Comparison of ENCODE assay signal across 8 cellular contexts in the genomic region with DNA sequence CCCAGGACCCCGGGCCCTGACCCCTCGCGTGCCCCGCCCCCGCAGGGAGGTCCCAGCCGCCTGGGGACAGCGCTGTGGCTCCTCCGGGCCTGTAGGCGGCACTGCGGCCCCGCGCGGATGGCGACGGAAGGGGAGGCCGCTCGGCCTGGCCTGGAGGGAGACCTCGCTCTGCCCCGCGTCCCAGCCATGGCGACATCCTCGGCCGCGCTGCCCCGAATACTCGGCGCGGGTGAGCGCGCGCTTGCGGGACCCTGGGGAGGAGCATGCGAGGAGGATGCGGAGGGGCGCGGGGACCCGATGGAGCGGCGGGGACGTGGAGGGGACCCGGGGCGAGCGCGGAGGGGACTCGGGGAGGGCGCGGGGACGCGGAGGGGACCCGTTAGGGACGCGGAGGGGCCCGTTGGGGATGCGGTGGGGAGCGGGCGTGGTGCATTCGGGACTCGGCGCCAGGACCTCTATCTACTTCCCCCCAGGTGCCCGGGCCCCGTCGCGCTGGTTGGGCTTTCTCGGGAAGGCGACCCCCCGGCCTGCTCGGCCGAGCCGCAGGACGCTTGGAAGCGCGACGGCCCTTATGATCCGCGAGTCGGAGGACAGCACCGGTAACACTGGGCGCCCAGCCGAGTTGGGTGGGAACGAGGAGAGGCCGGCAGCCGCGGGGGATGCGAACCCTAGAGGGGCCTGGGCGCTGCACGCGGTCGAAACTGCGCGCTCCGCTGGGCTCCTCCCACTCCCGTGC. TPM values are rescaled to one million over a fixed set of nuclear protein-coding genes. Genes with fewer than 3 reads are reported as not detected.
DNase-seq lines count a peak whose midpoint lies in the region; ATAC-seq and TF ChIP-seq lines count a peak whose summit lies in the region.

A gene (plus strand): TSS at position 158 of the 736 bp plus-strand sequence. CDS start 29 bp downstream, at position 187.

- H3K27me3 ChIP-seq in foreskin keratinocyte (no peaks in the 10 kb centered on the region), neuronal stem cell (ENCODE audit: control insufficient read depth in 3 of 3, insufficient read depth in 3 of 3, low read depth in 1 of 3, low read length in 3 of 3) (no peaks in the 10 kb centered on the region), subcutaneous abdominal adipose tissue (ENCODE audit: control insufficient read depth in 5 of 5, insufficient read depth in 4 of 5, low read length in 5 of 5) (no peaks in the 10 kb centered on the region)

- peaks cover 34 to 41% of the 10 kb centered on the region in 2 donors for H3K36me3 ChIP-seq in neuronal stem cell (replicated peaks in 1 of 2; ENCODE audit: control insufficient read depth in 2 of 2, insufficient read depth in 2 of 2, low read length in 2 of 2)
- H3K36me3 ChIP-seq in subcutaneous abdominal adipose tissue (ENCODE audit: control insufficient read depth in 5 of 5, insufficient read depth in 5 of 5, low read length in 5 of 5): peaks cover 0 to 35% (median 26%) of the 10 kb centered on the region in 5 donors

- H2AK5ac ChIP-seq in neuronal stem cell (ENCODE audit: low read depth, low read length): peak within 1 kb of the TSS; percentile 95

- H3K4me3 ChIP-seq in neuronal stem cell (ENCODE audit: low read length in 2 of 2) (peak within 1 kb of the TSS; percentile 84 to 98), subcutaneous abdominal adipose tissue (ENCODE audit: low read depth in 1 of 5, low read length in 5 of 5) (peak within 1 kb of the TSS; percentile 63 to 93 (median 85))

- H4K91ac ChIP-seq in neuronal stem cell (ENCODE audit: low read depth, low read length, poor library complexity): peak within 1 kb of the TSS; percentile 66

- TF ChIP-seq EP300 in Ishikawa (IDR thresholded peaks at IDR 0.05; ENCODE audit: borderline replicate concordance): 0 out of 2 replicates have a peak, but pooled peaks have one; percentile 5

- H3K4me1 ChIP-seq in foreskin keratinocyte: no peaks in the 10 kb centered on the region
- H3K4me1 ChIP-seq in neuronal stem cell (ENCODE audit: control insufficient read depth in 2 of 2, insufficient read depth in 1 of 2, low read depth in 1 of 2, low read length in 2 of 2): peaks cover 5 to 9% of the 10 kb centered on the region in 2 donors
- H3K4me1 ChIP-seq in subcutaneous abdominal adipose tissue (ENCODE audit: control insufficient read depth in 5 of 5, insufficient read depth in 5 of 5, low read length in 5 of 5): peaks cover 1 to 37% (median 31%) of the 10 kb centered on the region in 5 donors

- no peak within 1 kb of the TSS for H4K8ac ChIP-seq in neuronal stem cell (ENCODE audit: low read depth, low read length)

- TF ChIP-seq RAD21 in Ishikawa (IDR thresholded peaks at IDR 0.05; ENCODE audit: low read depth): no peak

- peak within 1 kb of the TSS; percentile 78 for H2BK5ac ChIP-seq in neuronal stem cell (ENCODE audit: low read length)

- ATAC-seq in GM21528 (IDR thresholded peaks at IDR 0.05; ENCODE audit: low FRiP score, unreplicated experiment) (peak; percentile 79), foreskin keratinocyte (peak; percentile 77)

- H3K9me3 ChIP-seq in neuronal stem cell (replicated peaks in 1 of 2; ENCODE audit: control insufficient read depth in 2 of 2, insufficient read depth in 1 of 2, low read depth in 1 of 2, low read length in 2 of 2) (no peaks in the 10 kb centered on the region), subcutaneous abdominal adipose tissue (ENCODE audit: control insufficient read depth in 5 of 5, low read length in 5 of 5) (no peaks in the 10 kb centered on the region)

- peak within 1 kb of the TSS; percentile 98 for H2AFZ ChIP-seq in neuronal stem cell (ENCODE audit: low read length)

- peak within 1 kb of the TSS; percentile 77 for H2BK15ac ChIP-seq in neuronal stem cell (ENCODE audit: low read length)

- H3K9ac ChIP-seq in neuronal stem cell (ENCODE audit: low read depth, low read length, poor library complexity) (peak within 1 kb of the TSS; percentile 99), subcutaneous abdominal adipose tissue (ENCODE audit: low read length in 5 of 5) (peak within 1 kb of the TSS; percentile 56 to 93 (median 93))

- H2BK12ac ChIP-seq in neuronal stem cell (ENCODE audit: low read length): no peak within 1 kb of the TSS

- peak within 1 kb of the TSS; percentile 65 for H3K14ac ChIP-seq in neuronal stem cell (ENCODE audit: low read length)

- peaks cover 16% of the 10 kb centered on the region for H3K79me1 ChIP-seq in neuronal stem cell (ENCODE audit: low read depth, low read length)

- H3K4ac ChIP-seq in neuronal stem cell (ENCODE audit: low read length): peak within 1 kb of the TSS; percentile 93

- H3K27ac ChIP-seq in foreskin keratinocyte (peak within 1 kb of the TSS; percentile 83), neuronal stem cell (replicated peaks; ENCODE audit: low read length) (no peak within 1 kb of the TSS), subcutaneous abdominal adipose tissue (ENCODE audit: low read depth, low read length) (peak within 1 kb of the TSS; percentile 69)

- DNase-seq in DMS153 (lab: John Stamatoyannopoulos, UW): peak; percentile 35
- DNase-seq in SHP77 treated with DMSO at 0.1 percent for 48 hours (lab: John Stamatoyannopoulos, UW): peak; percentile 59
- DNase-seq in activated gamma-delta T cell treated with Interleukin-2 at 50 U/mL for 16 hours: peak; percentile 80
- DNase-seq in foreskin keratinocyte: peak; percentile 52 to 70
- DNase-seq in neuronal stem cell (ENCODE audit: low spot score): peak; percentile 92

- WGBS in neuronal stem cell (ENCODE audit: extremely low coverage in 2 of 2, insufficient read length in 2 of 2, insufficient replicate concordance in 1 of 2), 2 donors: no CpG with 5 or more reads among the region's 92 CpGs

- peak within 1 kb of the TSS; percentile 84 for H2BK120ac ChIP-seq in neuronal stem cell (ENCODE audit: low read depth, low read length)

- peak within 1 kb of the TSS; percentile 97 for H3K18ac ChIP-seq in neuronal stem cell (ENCODE audit: low read length)

- H3K4me2 ChIP-seq in neuronal stem cell (ENCODE audit: insufficient read depth, low read length, poor library complexity, severe bottlenecking): peak within 1 kb of the TSS; percentile 92

- peak; percentile 91 for TF ChIP-seq CTCF in foreskin keratinocyte (conservative IDR thresholded peaks at IDR 0.05)

- H3K23ac ChIP-seq in neuronal stem cell (ENCODE audit: low read depth, low read length, poor library complexity): peak within 1 kb of the TSS; percentile 96

TF ChIP-seq in Ishikawa, 13 proteins besides CTCF, POLR2A, EP300 and RAD21:
- peak; percentile 98; the same call in 1 of the 2 replicates for TF ChIP-seq ZBTB7A (IDR thresholded peaks at IDR 0.05; ENCODE audit: low read depth)
- TF ChIP-seq CEBPB (IDR thresholded peaks at IDR 0.05): no peak
- peak; percentile 83 for TF ChIP-seq TAF1 (IDR thresholded peaks at IDR 0.05; ENCODE audit: low read depth)
- TF ChIP-seq TEAD4 (IDR thresholded peaks at IDR 0.05): 0 out of 2 replicates have a peak, but pooled peaks have one; percentile 4
- TF ChIP-seq, protein P1, sequence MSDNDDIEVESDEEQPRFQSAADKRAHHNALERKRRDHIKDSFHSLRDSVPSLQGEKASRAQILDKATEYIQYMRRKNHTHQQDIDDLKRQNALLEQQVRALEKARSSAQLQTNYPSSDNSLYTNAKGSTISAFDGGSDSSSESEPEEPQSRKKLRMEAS (IDR thresholded peaks at IDR 0.05): peak; percentile 68
- 0 out of 2 replicates have a peak, but pooled peaks have one; percentile 20 for TF ChIP-seq TCF12 (IDR thresholded peaks at IDR 0.05; ENCODE audit: low read depth)
- peak; percentile 91 for TF ChIP-seq YY1 (IDR thresholded peaks at IDR 0.05; ENCODE audit: low read depth)
- TF ChIP-seq, protein P2, sequence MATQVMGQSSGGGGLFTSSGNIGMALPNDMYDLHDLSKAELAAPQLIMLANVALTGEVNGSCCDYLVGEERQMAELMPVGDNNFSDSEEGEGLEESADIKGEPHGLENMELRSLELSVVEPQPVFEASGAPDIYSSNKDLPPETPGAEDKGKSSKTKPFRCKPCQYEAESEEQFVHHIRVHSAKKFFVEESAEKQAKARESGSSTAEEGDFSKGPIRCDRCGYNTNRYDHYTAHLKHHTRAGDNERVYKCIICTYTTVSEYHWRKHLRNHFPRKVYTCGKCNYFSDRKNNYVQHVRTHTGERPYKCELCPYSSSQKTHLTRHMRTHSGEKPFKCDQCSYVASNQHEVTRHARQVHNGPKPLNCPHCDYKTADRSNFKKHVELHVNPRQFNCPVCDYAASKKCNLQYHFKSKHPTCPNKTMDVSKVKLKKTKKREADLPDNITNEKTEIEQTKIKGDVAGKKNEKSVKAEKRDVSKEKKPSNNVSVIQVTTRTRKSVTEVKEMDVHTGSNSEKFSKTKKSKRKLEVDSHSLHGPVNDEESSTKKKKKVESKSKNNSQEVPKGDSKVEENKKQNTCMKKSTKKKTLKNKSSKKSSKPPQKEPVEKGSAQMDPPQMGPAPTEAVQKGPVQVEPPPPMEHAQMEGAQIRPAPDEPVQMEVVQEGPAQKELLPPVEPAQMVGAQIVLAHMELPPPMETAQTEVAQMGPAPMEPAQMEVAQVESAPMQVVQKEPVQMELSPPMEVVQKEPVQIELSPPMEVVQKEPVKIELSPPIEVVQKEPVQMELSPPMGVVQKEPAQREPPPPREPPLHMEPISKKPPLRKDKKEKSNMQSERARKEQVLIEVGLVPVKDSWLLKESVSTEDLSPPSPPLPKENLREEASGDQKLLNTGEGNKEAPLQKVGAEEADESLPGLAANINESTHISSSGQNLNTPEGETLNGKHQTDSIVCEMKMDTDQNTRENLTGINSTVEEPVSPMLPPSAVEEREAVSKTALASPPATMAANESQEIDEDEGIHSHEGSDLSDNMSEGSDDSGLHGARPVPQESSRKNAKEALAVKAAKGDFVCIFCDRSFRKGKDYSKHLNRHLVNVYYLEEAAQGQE (IDR thresholded peaks at IDR 0.05; ENCODE audit: low read depth): no peak
- no peak for TF ChIP-seq CREB1 (IDR thresholded peaks at IDR 0.05; ENCODE audit: low read depth)
- peak; percentile 76 for TF ChIP-seq EGR1 (IDR thresholded peaks at IDR 0.05)
TF ChIP-seq in Ishikawa: peak in this region for 7.

RNA-seq across cellular contexts. Expression of the gene that starts here (rescaled TPM):
- 65.8 and 70.9 TPM in 2 replicates for total RNA-seq in foreskin keratinocyte
- 106 TPM in 2 replicates for polyA plus RNA-seq in foreskin keratinocyte
- 88.3 TPM for polyA plus RNA-seq in neuronal stem cell (2013, experiment 1 of 2)
- 78.9 TPM for polyA plus RNA-seq in neuronal stem cell (2013, experiment 2 of 2)

Comparison
In these comparisons a context has a peak if more than half of its experiments do, and no peak if none do; other contexts are left out.
1. DNase-seq: peak in every context shown above with its lines; median percentile 92 in neuronal stem cell; 80 in activated gamma-delta T cell treated with Interleukin-2 at 50 U/mL for 16 hours; 61 in foreskin keratinocyte; 59 in SHP77 treated with DMSO at 0.1 percent for 48 hours; 35 in DMS153.